In genomic region chr17:32267690-32268205, GRCh38 we compare ENCODE assay signal across 10 cellular contexts. TPM values are rescaled to one million over a fixed set of nuclear protein-coding genes. Genes with fewer than 3 reads are reported as not detected.
A peak's percentile ranks its signal among the peaks of the same experiment; 100 is the strongest.
DNase-seq lines count a peak whose midpoint lies in the region; ATAC-seq and TF ChIP-seq lines count a peak whose summit lies in the region.
"Had no signal": no experiment of that assay in that cellular context is flagged by ENCODE, and none has a peak within 500 bp of the region (broad histone marks: within the 10 kb centered on the region; RNA-seq: fewer than 3 reads in every experiment).

No MANE protein-coding gene starts in this region.

- intact Hi-C loops in activated T-helper 1 cell treated with anti-CD3 and anti-CD28 coated beads, Interleukin-12 subunit alpha, Interleukin-12 subunit beta, Interleukin-2, Interleukin-4 antibody, amounts not matched to agents 30 ng/mL and 10 ng/mL and 1 ng/mL, durations not matched to agents 14 hours and 24 hours and 36 hours (cut with micrococcal nuclease): loop anchor here (1.0 to 10.0 kb wide), 3 partner anchors 46 to 63 kb away; no protein-coding TSS in a partner anchor
- intact Hi-C loops in left colon (cut with DNase I, micrococcal nuclease) (no loop called here), upper lobe of right lung (cut with DNase I) (no loop called here)

- no peaks in the 10 kb centered on the region for H3K36me3 ChIP-seq in upper lobe of right lung
- H3K36me3 ChIP-seq: heart left ventricle, upper lobe of left lung had no signal

- H3K27ac Mint-ChIP-seq in activated T-helper 1 cell treated with anti-CD3 and anti-CD28 coated beads, Interleukin-12 subunit alpha, Interleukin-12 subunit beta, Interleukin-2, Interleukin-4 antibody, amounts not matched to agents 30 ng/mL and 10 ng/mL and 1 ng/mL, durations not matched to agents 14 hours and 24 hours and 36 hours: peak overlapping the region; percentile 36

- no peaks in the 10 kb centered on the region for H3K9me3 Mint-ChIP-seq in activated T-helper 1 cell treated with anti-CD3 and anti-CD28 coated beads, Interleukin-12 subunit alpha, Interleukin-12 subunit beta, Interleukin-2, Interleukin-4 antibody, amounts not matched to agents 30 ng/mL and 10 ng/mL and 1 ng/mL, durations not matched to agents 14 hours and 24 hours and 36 hours

- peak overlapping the region; percentile 77 for H3K4me3 Mint-ChIP-seq in activated T-helper 1 cell treated with anti-CD3 and anti-CD28 coated beads, Interleukin-12 subunit alpha, Interleukin-12 subunit beta, Interleukin-2, Interleukin-4 antibody, amounts not matched to agents 30 ng/mL and 10 ng/mL and 1 ng/mL, durations not matched to agents 14 hours and 24 hours and 36 hours

- H3K4me1 Mint-ChIP-seq in activated T-helper 1 cell treated with anti-CD3 and anti-CD28 coated beads, Interleukin-12 subunit alpha, Interleukin-12 subunit beta, Interleukin-2, Interleukin-4 antibody, amounts not matched to agents 30 ng/mL and 10 ng/mL and 1 ng/mL, durations not matched to agents 14 hours and 24 hours and 36 hours (ENCODE audit: low read depth): peaks cover 20% of the 10 kb centered on the region

- peak; percentile 34 to 38 for DNase-seq in stimulated activated CD4-positive, alpha-beta T cell treated with anti-CD3 and anti-CD28 coated beads, Interleukin-2, amount 100 ng/mL, for 24 hours
- DNase-seq in stimulated activated CD4-positive, alpha-beta T cell treated with anti-CD3 and anti-CD28 coated beads, Interleukin-1b, Interleukin-23, amount 100 ng/mL, for 48 hours: no peak
- no peak for DNase-seq in activated T-helper 1 cell treated with anti-CD3 and anti-CD28 coated beads, Interleukin-12 subunit alpha, Interleukin-12 subunit beta, Interleukin-2, Interleukin-4 antibody, amounts not matched to agents 30 ng/mL and 10 ng/mL and 1 ng/mL, durations not matched to agents 14 hours and 24 hours and 36 hours (ENCODE audit: low spot score)
- no peak for DNase-seq in left colon
- DNase-seq in upper lobe of right lung: no peak
- no peak for DNase-seq in MV-4-11 (lab: John Stamatoyannopoulos, UW)
- DNase-seq in NCI-H446 (lab: John Stamatoyannopoulos, UW): no peak
- DNase-seq: heart left ventricle, upper lobe of left lung had no signal

- ATAC-seq in left colon: peak; percentile 32
- peak; percentile 48 for ATAC-seq in upper lobe of right lung
- ATAC-seq in GM18520 (IDR thresholded peaks at IDR 0.05; ENCODE audit: unreplicated experiment): no peak
- ATAC-seq: heart left ventricle had no signal

- no peak overlapping the region for H3K27ac ChIP-seq in upper lobe of right lung
- H3K27ac ChIP-seq: heart left ventricle, upper lobe of left lung had no signal

- peaks cover 81% of the 10 kb centered on the region for H3K27me3 Mint-ChIP-seq in activated T-helper 1 cell treated with anti-CD3 and anti-CD28 coated beads, Interleukin-12 subunit alpha, Interleukin-12 subunit beta, Interleukin-2, Interleukin-4 antibody, amounts not matched to agents 30 ng/mL and 10 ng/mL and 1 ng/mL, durations not matched to agents 14 hours and 24 hours and 36 hours (ENCODE audit: insufficient read depth)

- no peaks in the 10 kb centered on the region for H3K36me3 Mint-ChIP-seq in activated T-helper 1 cell treated with anti-CD3 and anti-CD28 coated beads, Interleukin-12 subunit alpha, Interleukin-12 subunit beta, Interleukin-2, Interleukin-4 antibody, amounts not matched to agents 30 ng/mL and 10 ng/mL and 1 ng/mL, durations not matched to agents 14 hours and 24 hours and 36 hours (ENCODE audit: low read depth)

- no peak overlapping the region for H3K4me3 ChIP-seq in upper lobe of right lung

- no peak for TF ChIP-seq CTCF in upper lobe of right lung (IDR thresholded peaks at IDR 0.05)

- H3K9me3 ChIP-seq in upper lobe of right lung: no peaks in the 10 kb centered on the region
- H3K9me3 ChIP-seq: heart left ventricle, upper lobe of left lung had no signal

- H3K27me3 ChIP-seq in upper lobe of right lung: peaks cover 43% of the 10 kb centered on the region

- peaks cover 12% of the 10 kb centered on the region for H3K4me1 ChIP-seq in upper lobe of right lung

RNA-seq across cellular contexts. Expression of gene RHBDL3, which starts 2.1 kb away (rescaled TPM):
- total RNA-seq in activated T-helper 1 cell treated with anti-CD3 and anti-CD28 coated beads, Interleukin-12 subunit alpha, Interleukin-12 subunit beta, Interleukin-2, Interleukin-4 antibody, amounts not matched to agents 30 ng/mL and 10 ng/mL and 1 ng/mL, durations not matched to agents 14 hours and 24 hours and 36 hours: 0.10 and 0.26 TPM in 2 replicates
- total RNA-seq in left colon (under 1 TPM; 0.50 to 0.73 TPM), upper lobe of right lung (0.41 TPM)

Comparison
In these comparisons a context has a peak if more than half of its experiments do, and no peak if none do; other contexts are left out.
1. DNase-seq: peak in stimulated activated CD4-positive, alpha-beta T cell treated with anti-CD3 and anti-CD28 coated beads, Interleukin-2, amount 100 ng/mL, for 24 hours (2 of 2); none in stimulated activated CD4-positive, alpha-beta T cell treated with anti-CD3 and anti-CD28 coated beads, Interleukin-1b, Interleukin-23, amount 100 ng/mL, for 48 hours (single experiment), activated T-helper 1 cell treated with anti-CD3 and anti-CD28 coated beads, Interleukin-12 subunit alpha, Interleukin-12 subunit beta, Interleukin-2, Interleukin-4 antibody, amounts not matched to agents 30 ng/mL and 10 ng/mL and 1 ng/mL, durations not matched to agents 14 hours and 24 hours and 36 hours (single experiment), left colon (0 of 2), upper lobe of right lung (single experiment), MV-4-11 (single experiment) and NCI-H446 (0 of 2).